8 cellular contexts compared by ENCODE assay signal in the genomic region with DNA sequence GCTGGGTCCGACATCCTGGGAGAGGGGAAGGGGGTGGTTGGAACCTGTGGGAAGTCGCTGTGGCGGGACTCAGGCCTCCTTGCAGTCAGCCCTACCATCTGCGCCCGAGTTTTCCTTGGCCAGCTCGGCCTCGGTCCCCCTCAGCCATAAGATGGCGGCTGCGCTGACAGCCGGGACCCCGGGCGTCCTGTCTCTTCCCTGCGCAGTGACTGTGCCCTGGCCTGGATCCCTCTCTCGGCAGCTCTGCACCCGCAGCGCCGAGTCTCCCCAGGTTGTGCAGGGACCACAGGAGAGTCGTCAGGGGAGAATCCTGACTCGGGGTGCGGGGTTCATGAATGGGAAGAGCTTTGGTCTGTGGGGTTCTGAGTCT. TPM values are rescaled to one million over a fixed set of nuclear protein-coding genes. Genes with fewer than 3 reads are reported as not detected.
DNase-seq lines count a peak whose midpoint lies in the region; ATAC-seq, FAIRE-seq and TF ChIP-seq lines count a peak whose summit lies in the region.

No MANE protein-coding gene starts in this region.

- intact Hi-C loops in CD4-positive, alpha-beta memory T cell (cut with micrococcal nuclease) = loop anchor here (2.0 to 10.0 kb wide), 3 partner anchors 42 to 285 kb away; a partner anchor contains a TSS
- intact Hi-C loops in activated CD8-positive, alpha-beta T cell treated with anti-CD3 and anti-CD28 coated beads for 36 hours (cut with micrococcal nuclease) = no loop called here

- H2BK12ac ChIP-seq in H9 (ENCODE audit: insufficient read length, low read depth, low read length) = no peak overlapping the region

- no peak overlapping the region for H3K56ac ChIP-seq in H9 (ENCODE audit: insufficient read length, low read depth, low read length)

- POLR2A ChIA-PET in CD4-positive, alpha-beta memory T cell (lab: Charles Lee; ENCODE audit: partially characterized antibody) = interaction anchor here (0.6 to 1.9 kb wide), 12 partner anchors 8 to 1706 kb away, joined by 3 to 15 read pairs (median 6); a partner anchor contains a TSS
- POLR2A ChIA-PET in activated CD8-positive, alpha-beta T cell treated with anti-CD3 and anti-CD28 coated beads for 36 hours (lab: Charles Lee) = interaction anchor here (0.6 to 1.2 kb wide), 5 partner anchors 20 to 1706 kb away, joined by 3 to 5 read pairs (median 3); a partner anchor contains a TSS

- ATAC-seq in HG02642 (IDR thresholded peaks at IDR 0.05; ENCODE audit: poor library complexity, unreplicated experiment) (peak; percentile 44), thoracic aorta (ENCODE audit: insufficient number of reproducible peaks, low FRiP score, low read depth) (no peak)
- ATAC-seq in activated CD8-positive, alpha-beta T cell treated with anti-CD3 and anti-CD28 coated beads for 36 hours = peak; percentile 54

- no peak for DNase-seq in CD4-positive, alpha-beta memory T cell
- DNase-seq in activated CD8-positive, alpha-beta T cell treated with anti-CD3 and anti-CD28 coated beads for 36 hours = no peak
- DNase-seq in right atrium auricular region (ENCODE audit: low spot score) (no peak), thoracic aorta (ENCODE audit: low spot score) (no peak), HTR-8/SVneo (ENCODE audit: insufficient read length, low spot score) (no peak), hepatocyte (ENCODE audit: low spot score) (no peak), H9 (no peak)

- H2BK5ac ChIP-seq in H9 (ENCODE audit: insufficient read length, low read length) = no peak overlapping the region

- H3K36me3 ChIP-seq in CD4-positive, alpha-beta memory T cell (ENCODE audit: insufficient read depth, low read length) = no peaks in the 10 kb centered on the region
- no peaks in the 10 kb centered on the region for H3K36me3 ChIP-seq in right atrium auricular region
- no peaks in the 10 kb centered on the region for H3K36me3 ChIP-seq in thoracic aorta
- H3K36me3 ChIP-seq in hepatocyte (replicated peaks; ENCODE audit: insufficient read depth, low read depth) = no peaks in the 10 kb centered on the region

- H3K4ac ChIP-seq in H9 (ENCODE audit: low read depth, low read length) = no peak overlapping the region

- H3K23ac ChIP-seq in H9 (ENCODE audit: insufficient read length, low read depth, low read length) = no peak overlapping the region

- H3K27me3 ChIP-seq in CD4-positive, alpha-beta memory T cell (ENCODE audit: insufficient read depth, low read length) = no peaks in the 10 kb centered on the region
- H3K27me3 ChIP-seq in right atrium auricular region (no peaks in the 10 kb centered on the region), thoracic aorta (replicated peaks; ENCODE audit: insufficient read depth) (no peaks in the 10 kb centered on the region), hepatocyte (no peaks in the 10 kb centered on the region), H9 (ENCODE audit: insufficient read depth, low read length) (no peaks in the 10 kb centered on the region)

- no peaks in the 10 kb centered on the region for H3K27me3 Mint-ChIP-seq in CD4-positive, alpha-beta memory T cell
- no peaks in the 10 kb centered on the region for H3K27me3 Mint-ChIP-seq in activated CD8-positive, alpha-beta T cell treated with anti-CD3 and anti-CD28 coated beads for 36 hours
- H3K27me3 Mint-ChIP-seq in H9 (ENCODE audit: low read depth) = no peaks in the 10 kb centered on the region; the same call in 1 of the 2 replicates

- H3K9me3 Mint-ChIP-seq in CD4-positive, alpha-beta memory T cell = peaks cover 0 to 6% (median under 1%) of the 10 kb centered on the region in 8 donors
- peaks cover 8% of the 10 kb centered on the region for H3K9me3 Mint-ChIP-seq in activated CD8-positive, alpha-beta T cell treated with anti-CD3 and anti-CD28 coated beads for 36 hours
- H3K9me3 Mint-ChIP-seq in H9 = peaks cover 85 to 92% of the 10 kb centered on the region in 2 experiments

- no peaks in the 10 kb centered on the region for H3K23me2 ChIP-seq in H9 (ENCODE audit: insufficient read length, low read depth, low read length, poor library complexity, severe bottlenecking)

- H3K27ac ChIP-seq in CD4-positive, alpha-beta memory T cell (ENCODE audit: low read depth, low read length) = peak overlapping the region; percentile 53
- H3K27ac ChIP-seq in right atrium auricular region = peak overlapping the region in 1 of 2 donors; percentile 72
- H3K27ac ChIP-seq in thoracic aorta = no peak overlapping the region
- no peak overlapping the region for H3K27ac ChIP-seq in hepatocyte
- H3K27ac ChIP-seq in H9 (ENCODE audit: insufficient read length, low read depth, low read length) = no peak overlapping the region

- H3K4me1 Mint-ChIP-seq in CD4-positive, alpha-beta memory T cell = peaks cover 6 to 20% (median 10%) of the 10 kb centered on the region in 4 donors
- H3K4me1 Mint-ChIP-seq in activated CD8-positive, alpha-beta T cell treated with anti-CD3 and anti-CD28 coated beads for 36 hours (ENCODE audit: low read depth) = no peaks in the 10 kb centered on the region
- no peaks in the 10 kb centered on the region for H3K4me1 Mint-ChIP-seq in H9

- H4K5ac ChIP-seq in H9 (ENCODE audit: insufficient read length, low read depth, low read length) = no peak overlapping the region

- peak overlapping the region; percentile 61 to 76 for H3K4me3 ChIP-seq in CD4-positive, alpha-beta memory T cell (ENCODE audit: low read length in 2 of 2)
- H3K4me3 ChIP-seq in right atrium auricular region (peak overlapping the region; percentile 56 to 82), thoracic aorta (peak overlapping the region; percentile 69), hepatocyte (no peak overlapping the region)

- H2BK20ac ChIP-seq in H9 (ENCODE audit: low read depth, low read length, poor library complexity, severe bottlenecking) = no peak overlapping the region

- no peak overlapping the region for H3T11ph ChIP-seq in H9 (ENCODE audit: low read length)

- CTCF ChIA-PET in CD4-positive, alpha-beta memory T cell (lab: Charles Lee; ENCODE audit: partially characterized antibody) = interaction anchor here (1.1 kb wide), 1 partner anchor 16 kb away, joined by 3 read pairs; no protein-coding TSS in a partner anchor
- CTCF ChIA-PET in activated CD8-positive, alpha-beta T cell treated with anti-CD3 and anti-CD28 coated beads for 36 hours (lab: Charles Lee) = interaction anchor here (1.2 kb wide), 1 partner anchor 9 kb away, joined by 6 read pairs; no protein-coding TSS in a partner anchor

- H3K4me3 Mint-ChIP-seq in CD4-positive, alpha-beta memory T cell = peak overlapping the region; percentile 92 to 98 (median 96)
- H3K4me3 Mint-ChIP-seq in activated CD8-positive, alpha-beta T cell treated with anti-CD3 and anti-CD28 coated beads for 36 hours = peak overlapping the region; percentile 87
- no peak overlapping the region for H3K4me3 Mint-ChIP-seq in H9

- WGBS in hepatocyte (ENCODE audit: low lambda C conversion rate, missing lambda C conversion rate) = 95% methylated on average over 11 of the region's 20 CpGs
- WGBS in H9 (ENCODE audit: extremely low coverage, insufficient read length, low lambda C conversion rate) = no CpG with 5 or more reads among the region's 20 CpGs

- H3K9me2 ChIP-seq in hepatocyte (replicated peaks; ENCODE audit: insufficient read depth) = no peaks in the 10 kb centered on the region

- H2AFZ ChIP-seq in hepatocyte (no peak overlapping the region), H9 (ENCODE audit: low read length) (no peak overlapping the region)

- H3K27ac Mint-ChIP-seq in CD4-positive, alpha-beta memory T cell = peak overlapping the region; percentile 88 to 95 (median 94)
- peak overlapping the region; percentile 86 for H3K27ac Mint-ChIP-seq in activated CD8-positive, alpha-beta T cell treated with anti-CD3 and anti-CD28 coated beads for 36 hours
- no peak overlapping the region for H3K27ac Mint-ChIP-seq in H9

- H3K14ac ChIP-seq in H9 (ENCODE audit: insufficient read depth, low read length) = no peak overlapping the region

- H3K36me3 Mint-ChIP-seq in CD4-positive, alpha-beta memory T cell = peaks cover 0 to 7% of the 10 kb centered on the region in 2 donors
- peaks cover 12% of the 10 kb centered on the region for H3K36me3 Mint-ChIP-seq in activated CD8-positive, alpha-beta T cell treated with anti-CD3 and anti-CD28 coated beads for 36 hours (ENCODE audit: low read depth)
- peaks cover 4 to 18% (median 11%) of the 10 kb centered on the region in 3 experiments; a peak in 6 of 7 replicates for H3K36me3 Mint-ChIP-seq in H9 (ENCODE audit: insufficient read depth in 1 of 3, low read depth in 3 of 3)

- H4K20me1 ChIP-seq in hepatocyte (ENCODE audit: insufficient read depth, poor library complexity, severe bottlenecking) (no peaks in the 10 kb centered on the region), H9 (ENCODE audit: control insufficient read depth, insufficient read depth, insufficient read length) (no peaks in the 10 kb centered on the region)

- FAIRE-seq in HTR-8/SVneo (lab: Jason Lieb, UNC) = no peak

- TF ChIP-seq CTCF in activated CD8-positive, alpha-beta T cell treated with anti-CD3 and anti-CD28 coated beads for 36 hours (IDR thresholded peaks at IDR 0.05) = no peak
- TF ChIP-seq CTCF in right atrium auricular region (IDR thresholded peaks at IDR 0.05) = no peak
- no peak for TF ChIP-seq CTCF in thoracic aorta (IDR thresholded peaks at IDR 0.05)
- no peak for TF ChIP-seq CTCF in hepatocyte (IDR thresholded peaks at IDR 0.05; ENCODE audit: poor library complexity)
- no peak for TF ChIP-seq CTCF in H9 (conservative IDR thresholded peaks at IDR 0.05)

- H2BK120ac ChIP-seq in H9 (ENCODE audit: low read depth, low read length, poor library complexity, severe bottlenecking) = no peak overlapping the region

- no peak overlapping the region for H4K91ac ChIP-seq in H9 (ENCODE audit: insufficient read length, low read depth, low read length)

- no peak overlapping the region for H2AK5ac ChIP-seq in H9 (ENCODE audit: insufficient read length, low read length)

- no peak overlapping the region for H3K9ac ChIP-seq in H9 (ENCODE audit: extremely low read depth, insufficient read length, low read length)

- no peaks in the 10 kb centered on the region for H3K4me1 ChIP-seq in CD4-positive, alpha-beta memory T cell (ENCODE audit: insufficient read depth, low read length)
- H3K4me1 ChIP-seq in right atrium auricular region = peaks cover 0 to 10% of the 10 kb centered on the region in 2 donors
- H3K4me1 ChIP-seq in thoracic aorta (ENCODE audit: control insufficient read depth in 1 of 2, low read depth in 2 of 2) = no peaks in the 10 kb centered on the region
- no peaks in the 10 kb centered on the region for H3K4me1 ChIP-seq in hepatocyte (ENCODE audit: insufficient read depth)
- no peaks in the 10 kb centered on the region for H3K4me1 ChIP-seq in H9 (ENCODE audit: insufficient read depth, low read length)

- H3K18ac ChIP-seq in H9 (ENCODE audit: insufficient read length, low read depth, low read length) = no peak overlapping the region

- no peaks in the 10 kb centered on the region for H3K79me1 ChIP-seq in H9 (ENCODE audit: insufficient read depth, low read depth, low read length, poor library complexity, severe bottlenecking)

- no peaks in the 10 kb centered on the region for H3K9me3 ChIP-seq in CD4-positive, alpha-beta memory T cell (ENCODE audit: control insufficient read depth in 1 of 2, low read length in 2 of 2)
- H3K9me3 ChIP-seq in right atrium auricular region (no peaks in the 10 kb centered on the region), thoracic aorta (no peaks in the 10 kb centered on the region), hepatocyte (ENCODE audit: low read depth) (no peaks in the 10 kb centered on the region), H9 (ENCODE audit: control insufficient read depth, low read depth, low read length) (peaks cover 69% of the 10 kb centered on the region)

- no peaks in the 10 kb centered on the region for H3K79me2 ChIP-seq in hepatocyte
- no peaks in the 10 kb centered on the region for H3K79me2 ChIP-seq in H9 (ENCODE audit: insufficient read depth, low read length)

- H3K4me2 ChIP-seq in hepatocyte (no peak overlapping the region), H9 (ENCODE audit: insufficient read depth, insufficient read length, low read length) (no peak overlapping the region)

- H4K8ac ChIP-seq in H9 (replicated peaks; ENCODE audit: insufficient read length, low read depth, low read length) = no peak overlapping the region

- no peak overlapping the region for H2BK15ac ChIP-seq in H9 (ENCODE audit: low read depth, low read length)

RNA-seq across cellular contexts. Expression of a gene that starts 0.3 kb away (rescaled TPM):
- 10 to 100 TPM in 1 of 2 experiments, 1 to 10 TPM in 1; 8.3 to 12.5 TPM for total RNA-seq in CD4-positive, alpha-beta memory T cell
- polyA plus RNA-seq in CD4-positive, alpha-beta memory T cell = 1 to 10 TPM; 1.5 to 2.6 TPM
- 1 to 10 TPM; 6.6 to 7.3 TPM for total RNA-seq in activated CD8-positive, alpha-beta T cell treated with anti-CD3 and anti-CD28 coated beads for 36 hours
- total RNA-seq in right atrium auricular region (under 1 TPM; 0.43 to 0.89 TPM), thoracic aorta (1 to 10 TPM in 1 of 2 donors, under 1 TPM in 1; 0.14 to 1.6 TPM), hepatocyte (not detected in 2 replicates), H9 (2021) (not detected in 2 replicates)
- polyA plus RNA-seq in hepatocyte = not detected in 2 replicates

RNA-seq across cellular contexts. Expression of a gene that starts 41.9 kb away (rescaled TPM):
- 10 to 100 TPM in 1 of 2 experiments, 1 to 10 TPM in 1; 9.7 to 13.0 TPM for total RNA-seq in CD4-positive, alpha-beta memory T cell
- 1 to 10 TPM; 1.6 to 2.6 TPM for polyA plus RNA-seq in CD4-positive, alpha-beta memory T cell
- 1 to 10 TPM; 1.2 to 1.6 TPM for total RNA-seq in activated CD8-positive, alpha-beta T cell treated with anti-CD3 and anti-CD28 coated beads for 36 hours
- total RNA-seq in right atrium auricular region (10 to 100 TPM in 1 of 2 donors, 1 to 10 TPM in 1; 4.4 to 25.7 TPM), thoracic aorta (1 to 10 TPM; 7.7 to 8.4 TPM), hepatocyte (not detected in 2 replicates), H9 (2021) (not detected in 2 replicates)
- polyA plus RNA-seq in hepatocyte = not detected in 2 replicates

Comparison
In these comparisons a context has a peak if more than half of its experiments do, and no peak if none do; other contexts are left out.
1. H3K27ac Mint-ChIP-seq: peak in CD4-positive, alpha-beta memory T cell (7 of 7) and activated CD8-positive, alpha-beta T cell treated with anti-CD3 and anti-CD28 coated beads for 36 hours (single experiment); none in H9 (0 of 3).
2. H3K4me3 Mint-ChIP-seq: peak in CD4-positive, alpha-beta memory T cell (8 of 8) and activated CD8-positive, alpha-beta T cell treated with anti-CD3 and anti-CD28 coated beads for 36 hours (single experiment); none in H9 (0 of 2).